28 cellular contexts compared by ENCODE assay signal in the genomic region with DNA sequence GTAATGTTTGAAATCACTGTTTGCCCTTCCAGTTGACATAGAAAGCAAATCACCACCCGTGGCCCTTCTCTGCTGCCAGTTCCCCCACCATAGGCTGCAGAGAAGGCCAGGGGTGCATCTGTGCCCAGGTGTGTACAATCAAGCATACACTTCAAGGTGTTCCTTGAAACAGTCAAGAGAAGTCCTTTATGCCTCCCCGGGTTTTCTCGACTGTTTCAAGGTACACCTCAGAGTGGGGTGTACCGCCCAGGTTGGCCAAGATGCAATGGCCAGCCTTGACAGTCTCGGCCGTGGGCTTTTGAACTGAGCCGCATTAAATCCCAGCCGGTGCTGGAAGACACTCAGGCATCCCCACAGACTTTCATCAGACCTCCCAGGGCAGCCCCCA.
"Had no signal": no experiment of that assay in that cellular context is flagged by ENCODE, and none has a peak within 500 bp of the region (broad histone marks: within the 10 kb centered on the region; RNA-seq: fewer than 3 reads in every experiment).

No MANE protein-coding gene starts in this region.

- H3K9me3 Mint-ChIP-seq: dendritic cell treated with granulocyte-macrophage colony-stimulating factor and Interleukin-4, amounts not matched to agents 40 ng/mL and 50 ng/mL, for 4 days; effector memory CD8-positive, alpha-beta T cell; memory B cell had no signal

- H3K27ac Mint-ChIP-seq: dendritic cell treated with granulocyte-macrophage colony-stimulating factor and Interleukin-4, amounts not matched to agents 40 ng/mL and 50 ng/mL, for 4 days; endodermal cell; memory B cell had no signal

- H3K4me3 Mint-ChIP-seq: dendritic cell treated with granulocyte-macrophage colony-stimulating factor and Interleukin-4, amounts not matched to agents 40 ng/mL and 50 ng/mL, for 4 days; endodermal cell; memory B cell had no signal

- FAIRE-seq: endometrium, islet of Langerhans, keratinocyte had no signal

- H3K9me3 ChIP-seq: colonic mucosa, esophagus squamous epithelium, gastrocnemius medialis, heart right ventricle, left lung had no signal

- H3K4me3 ChIP-seq: colonic mucosa, esophagus squamous epithelium, gastrocnemius medialis, heart right ventricle, left lung, lung had no signal

- H3K36me3 ChIP-seq: colonic mucosa, esophagus squamous epithelium, gastrocnemius medialis, heart right ventricle, left lung had no signal

- H3K4me1 Mint-ChIP-seq: endodermal cell, memory B cell had no signal

- H3K27me3 ChIP-seq: colonic mucosa had no signal

- ATAC-seq: esophagus mucosa, gastrocnemius medialis, left cardiac atrium, left lung, left ventricle myocardium superior had no signal

- H3K4me1 ChIP-seq: colonic mucosa, esophagus squamous epithelium, gastrocnemius medialis, heart right ventricle, left lung had no signal

- H3K27ac ChIP-seq: colonic mucosa, epithelial cell of prostate, esophagus squamous epithelium, gastrocnemius medialis, heart right ventricle, left lung had no signal

- DNase-seq: colonic mucosa; cortex of kidney; effector CD8-positive, alpha-beta T cell; endodermal cell; erythroblast; esophagus squamous epithelium; foreskin fibroblast; foreskin melanocyte; gastrocnemius medialis; glutamatergic neuron; head of caudate nucleus; heart right ventricle; hippocampal formation; left cardiac atrium; left ventricle myocardium superior; mammary epithelial cell; mesendoderm; midbrain had no signal
